Comparison of ENCODE assay signal across 8 cellular contexts in genomic region chr18:10642915-10643524, GRCh38.
DNase-seq lines count a peak whose midpoint lies in the region; ATAC-seq, FAIRE-seq and TF ChIP-seq lines count a peak whose summit lies in the region.
"Not testable (repeated sequence)": the region's sequence is repeated elsewhere in the genome, so short reads cannot be mapped to it uniquely, and the experiment has no call there.

No MANE protein-coding gene starts in this region.

- FAIRE-seq in GM18507 (lab: Jason Lieb, UNC), result peak; percentile 64
- FAIRE-seq in bronchial epithelial cell (lab: Jason Lieb, UNC), result peak; percentile 94
- peak; percentile 79 for FAIRE-seq in urothelium cell line (lab: Jason Lieb, UNC)

- H3K27me3 ChIP-seq in bronchial epithelial cell (ENCODE audit: control insufficient read depth, insufficient read depth, low read length), result not testable (repeated sequence)

- not testable (repeated sequence) for TF ChIP-seq CTCF in bronchial epithelial cell (IDR thresholded peaks at IDR 0.05; ENCODE audit: insufficient read depth, low read length, severe bottlenecking)

- ATAC-seq in GM19043 (IDR thresholded peaks at IDR 0.05; ENCODE audit: low read depth, unreplicated experiment) (peak; percentile 70), GM19463 (IDR thresholded peaks at IDR 0.05; ENCODE audit: unreplicated experiment) (peak; percentile 60), GM21737 (IDR thresholded peaks at IDR 0.05; ENCODE audit: unreplicated experiment) (peak; percentile 54), HG02981 (IDR thresholded peaks at IDR 0.05; ENCODE audit: unreplicated experiment) (peak; percentile 79), HG03571 (IDR thresholded peaks at IDR 0.05; ENCODE audit: unreplicated experiment) (peak; percentile 58)

- not testable (repeated sequence) for H3K4me3 ChIP-seq in bronchial epithelial cell (ENCODE audit: low read depth, low read length)

- not testable (repeated sequence) for DNase-seq in GM18507 (ENCODE audit: extremely low spot score, insufficient read length, low read depth); bronchial epithelial cell (ENCODE audit: low read depth); urothelium cell line (ENCODE audit: low spot score)

- not testable (repeated sequence) for H3K36me3 ChIP-seq in bronchial epithelial cell (ENCODE audit: control insufficient read depth, insufficient read depth, low read length)
